In the genomic region with DNA sequence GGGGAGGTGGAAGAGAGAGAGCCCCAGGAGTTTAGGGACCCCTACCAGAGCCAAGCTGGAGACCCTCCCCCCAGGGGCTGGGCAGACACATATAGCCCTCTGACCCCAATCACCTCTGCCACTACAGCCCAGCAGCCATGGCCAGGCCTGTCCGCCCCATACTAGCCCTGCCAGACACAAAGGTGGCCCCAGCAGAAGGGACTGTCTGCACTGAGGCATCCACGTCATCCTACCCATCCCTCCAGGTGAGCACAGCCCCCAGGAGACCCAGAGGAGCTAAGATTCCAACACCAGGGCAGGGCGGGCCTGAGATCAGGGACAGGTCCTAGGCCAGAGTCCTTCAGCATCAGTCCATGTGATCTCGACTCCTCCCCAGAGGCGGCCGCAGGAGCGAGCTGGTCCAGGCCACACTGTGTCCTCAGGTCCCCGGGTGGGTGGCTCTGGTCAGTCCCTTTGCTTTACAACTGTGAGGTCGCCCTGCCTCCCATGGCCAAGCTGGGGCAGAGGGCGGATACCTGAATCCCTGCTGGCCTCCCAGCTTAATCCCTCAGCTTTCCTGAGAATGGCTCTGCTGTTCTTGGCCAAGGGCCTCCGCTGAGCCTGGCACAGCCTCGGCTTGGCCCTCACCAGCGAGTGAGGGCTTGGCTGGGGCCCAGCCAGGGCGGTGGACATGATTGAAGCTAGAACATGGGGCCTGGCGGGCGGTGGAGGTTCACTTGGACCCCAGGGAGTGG, we compare ENCODE assay signal across 14 cellular contexts. TPM values are rescaled to one million over a fixed set of nuclear protein-coding genes. Genes with fewer than 3 reads are reported as not detected.
A peak's percentile ranks its signal among the peaks of the same experiment; 100 is the strongest.
DNase-seq lines count a peak whose midpoint lies in the region; ATAC-seq, FAIRE-seq and TF ChIP-seq lines count a peak whose summit lies in the region.
"Had no signal": no experiment of that assay in that cellular context is flagged by ENCODE, and none has a peak within 500 bp of the region (broad histone marks: within the 10 kb centered on the region; RNA-seq: fewer than 3 reads in every experiment).

No MANE protein-coding gene starts in this region.

- H3K14ac ChIP-seq in IMR-90 (replicated peaks; ENCODE audit: low read depth, low read length) = no peak overlapping the region
- no peak overlapping the region for H3K14ac ChIP-seq in H9 (ENCODE audit: insufficient read depth, low read length)

- H4K8ac ChIP-seq in IMR-90 (ENCODE audit: low read depth in 2 of 2, low read length in 2 of 2) (no peak overlapping the region), H9 (replicated peaks; ENCODE audit: insufficient read length, low read depth, low read length) (no peak overlapping the region)

- no peak overlapping the region; a peak in 1 of 7 replicates for H3K27ac Mint-ChIP-seq in H9
- H3K27ac Mint-ChIP-seq: T-helper 1 cell treated with Interleukin-12 subunit alpha and Interleukin-12 subunit beta and Interleukin-4 antibody, amounts not matched to agents 30 μg/mL and 1 μg/mL, for 36 hours had no signal

- H3K9ac ChIP-seq in IMR-90 (ENCODE audit: low read depth, low read length) = no peak overlapping the region
- peak overlapping the region; percentile 42; the same call in 1 of the 2 replicates for H3K9ac ChIP-seq in GM12878 (ENCODE audit: control insufficient read depth, insufficient read depth, low read length)
- H3K9ac ChIP-seq in H9 (ENCODE audit: extremely low read depth, insufficient read length, low read length) = no peak overlapping the region

- in situ Hi-C loops in IMR-90 (cut with MboI; ENCODE audit: low sequenced_read_pairs) (no loop called here), GM12878 (cut with MboI) (no loop called here), gastrocnemius medialis (cut with MboI; ENCODE audit: low sequenced_read_pairs in 4 of 4) (no loop called here)

- H3K27ac ChIP-seq in IMR-90 (ENCODE audit: insufficient read depth, low read length) = no peak overlapping the region
- H3K27ac ChIP-seq in GM12878 (ENCODE audit: control insufficient read depth, insufficient read depth) = peak overlapping the region; percentile 55
- H3K27ac ChIP-seq in right cardiac atrium (ENCODE audit: low read length) = no peak overlapping the region
- H3K27ac ChIP-seq in gastrocnemius medialis = peak overlapping the region; percentile 8 to 79 (median 46)
- H3K27ac ChIP-seq in H9 (ENCODE audit: insufficient read length, low read depth, low read length) = no peak overlapping the region
- H3K27ac ChIP-seq: Peyer's patch had no signal

- CTCF ChIA-PET in IMR-90 (lab: Yijun Ruan, JAX) (interaction anchor here (0.8 kb wide), 1 partner anchor 13 kb away, joined by 3 read pairs; no protein-coding TSS in a partner anchor), GM12878 (lab: Yijun Ruan, JAX) (interaction anchor here (0.6 to 1.3 kb wide), 2 partner anchors 13 to 1034 kb away, joined by 3 to 8 read pairs; no protein-coding TSS in a partner anchor)

- no peak overlapping the region for H3K23ac ChIP-seq in IMR-90 (ENCODE audit: low read depth, low read length)
- no peak overlapping the region for H3K23ac ChIP-seq in H9 (ENCODE audit: insufficient read length, low read depth, low read length)

- ATAC-seq in IMR-90 (ENCODE audit: low read depth) (no peak), GM12878 (no peak), right cardiac atrium (peak; percentile 59 to 69), gastrocnemius medialis (peak; percentile 34 to 44), HG03135 (IDR thresholded peaks at IDR 0.05; ENCODE audit: unreplicated experiment) (no peak)

- H3K4me1 ChIP-seq in IMR-90 (ENCODE audit: control insufficient read depth, insufficient read depth, low read length) = peaks cover 9% of the 10 kb centered on the region; the same call in 1 of the 2 replicates
- H3K4me1 ChIP-seq in GM12878 (ENCODE audit: control insufficient read depth, insufficient read depth, low read length) = peaks cover 13% of the 10 kb centered on the region
- H3K4me1 ChIP-seq in right cardiac atrium (ENCODE audit: control insufficient read depth, insufficient read depth, low read length) = no peaks in the 10 kb centered on the region
- peaks cover 30% of the 10 kb centered on the region in 2 donors for H3K4me1 ChIP-seq in gastrocnemius medialis
- no peaks in the 10 kb centered on the region for H3K4me1 ChIP-seq in H9 (ENCODE audit: insufficient read depth, low read length)
- H3K4me1 ChIP-seq: Peyer's patch had no signal

- peaks cover 2% of the 10 kb centered on the region; the same call in 1 of the 2 replicates for H3K27me3 Mint-ChIP-seq in H9 (ENCODE audit: low read depth)

- H4K5ac ChIP-seq in IMR-90 (ENCODE audit: low read depth, low read length) (no peak overlapping the region), H9 (ENCODE audit: insufficient read length, low read depth, low read length) (no peak overlapping the region)

- H3K18ac ChIP-seq in IMR-90 (ENCODE audit: low read depth, low read length) = no peak overlapping the region
- H3K18ac ChIP-seq in H9 (ENCODE audit: insufficient read length, low read depth, low read length) = no peak overlapping the region

- peaks cover 6% of the 10 kb centered on the region; the same call in 1 of the 2 replicates for H3K9me1 ChIP-seq in IMR-90 (ENCODE audit: insufficient read depth, low read length)

- H4K20me1 ChIP-seq in IMR-90 (ENCODE audit: insufficient read depth, low read length) (no peaks in the 10 kb centered on the region), GM12878 (ENCODE audit: control insufficient read depth, insufficient read depth) (no peaks in the 10 kb centered on the region), H9 (ENCODE audit: control insufficient read depth, insufficient read depth, insufficient read length) (no peaks in the 10 kb centered on the region)

- intact Hi-C loops in IMR-90 (cut with micrococcal nuclease) (no loop called here), GM12878 (cut with micrococcal nuclease; ENCODE audit: unreplicated experiment) (no loop called here), right cardiac atrium (cut with DNase I) (no loop called here), gastrocnemius medialis (cut with DNase I; ENCODE audit: low total_unique reads) (loop anchor here (2.0 kb wide), 1 partner anchor 25 kb away; no protein-coding TSS in a partner anchor)

- no peaks in the 10 kb centered on the region for H3K23me2 ChIP-seq in H9 (ENCODE audit: insufficient read length, low read depth, low read length, poor library complexity, severe bottlenecking)

- H3K79me1 ChIP-seq in IMR-90 (ENCODE audit: low read depth in 1 of 2, low read length in 2 of 2) (no peaks in the 10 kb centered on the region), H9 (ENCODE audit: insufficient read depth, low read depth, low read length, poor library complexity, severe bottlenecking) (no peaks in the 10 kb centered on the region)

- peak overlapping the region; percentile 86 for H2AK9ac ChIP-seq in IMR-90 (replicated peaks; ENCODE audit: low read depth, low read length, poor library complexity)

- H3K4me1 Mint-ChIP-seq in H9 = peaks cover 5 to 15% of the 10 kb centered on the region in 2 experiments

- no peak overlapping the region for H2AFZ ChIP-seq in IMR-90 (replicated peaks; ENCODE audit: low read length, poor library complexity)
- H2AFZ ChIP-seq in GM12878 (ENCODE audit: control insufficient read depth, low read depth, low read length) = peak overlapping the region; percentile 87; the same call in 1 of the 2 replicates
- no peak overlapping the region for H2AFZ ChIP-seq in H9 (ENCODE audit: low read length)

- no peak for TF ChIP-seq EP300 in GM12878 (IDR thresholded peaks at IDR 0.05; ENCODE audit: borderline replicate concordance in 1 of 2, control insufficient read depth in 1 of 2, low read depth in 2 of 2, low read length in 2 of 2)

- peak overlapping the region; percentile 32; the same call in 1 of the 2 replicates for H4K91ac ChIP-seq in IMR-90 (ENCODE audit: insufficient read depth, low read depth, low read length)
- H4K91ac ChIP-seq in H9 (ENCODE audit: insufficient read length, low read depth, low read length) = no peak overlapping the region

- H3K9me3 Mint-ChIP-seq in H9 = no peaks in the 10 kb centered on the region; a peak in 1 of 5 replicates
- H3K9me3 Mint-ChIP-seq: T-helper 1 cell treated with Interleukin-12 subunit alpha and Interleukin-12 subunit beta and Interleukin-4 antibody, amounts not matched to agents 30 μg/mL and 1 μg/mL, for 36 hours had no signal

- SMC1A ChIA-PET in GM12878 (lab: Charles Lee; ENCODE audit: uncharacterized antibody, unreplicated experiment) = interaction anchor here (0.8 kb wide), 1 partner anchor 13 kb away, joined by 3 read pairs; no protein-coding TSS in a partner anchor

- no peak overlapping the region for H2BK12ac ChIP-seq in H9 (ENCODE audit: insufficient read length, low read depth, low read length)

- no peaks in the 10 kb centered on the region for H3K36me3 ChIP-seq in IMR-90 (ENCODE audit: control insufficient read depth, insufficient read depth, low read length)
- H3K36me3 ChIP-seq in GM12878 (ENCODE audit: control insufficient read depth in 2 of 2, insufficient read depth in 2 of 2, low read length in 1 of 2) = no peaks in the 10 kb centered on the region
- no peaks in the 10 kb centered on the region for H3K36me3 ChIP-seq in gastrocnemius medialis
- H3K36me3 ChIP-seq: Peyer's patch had no signal

- no peak overlapping the region for H3K4me2 ChIP-seq in IMR-90 (ENCODE audit: low read depth, low read length)
- H3K4me2 ChIP-seq in GM12878 (ENCODE audit: control insufficient read depth, insufficient read depth) = no peak overlapping the region
- no peak overlapping the region for H3K4me2 ChIP-seq in H9 (ENCODE audit: insufficient read depth, insufficient read length, low read length)

- H3K9me3 ChIP-seq in IMR-90 (ENCODE audit: control insufficient read depth, insufficient read depth, low read length) (no peaks in the 10 kb centered on the region), GM12878 (replicated peaks; ENCODE audit: control insufficient read depth, insufficient read depth, low read length) (no peaks in the 10 kb centered on the region), right cardiac atrium (ENCODE audit: control insufficient read depth, low read length) (no peaks in the 10 kb centered on the region), gastrocnemius medialis (no peaks in the 10 kb centered on the region), H9 (ENCODE audit: control insufficient read depth, low read depth, low read length) (no peaks in the 10 kb centered on the region)
- H3K9me3 ChIP-seq: Peyer's patch had no signal

- DNase-seq in IMR-90 = no peak
- DNase-seq in GM12878 (ENCODE audit: low read depth, low spot score) = no peak
- peak; percentile 56 to 82 (median 80) for DNase-seq in right cardiac atrium
- peak in 1 of 2 donors; percentile 46 for DNase-seq in gastrocnemius medialis
- DNase-seq in H9 = no peak
- DNase-seq in DMS153 (lab: John Stamatoyannopoulos, UW) = no peak
- no peak for DNase-seq in NCI-H1092 treated with DMSO at 0.1 percent for 48 hours (lab: John Stamatoyannopoulos, UW)
- DNase-seq: activated CD4-positive, alpha-beta T cell treated with anti-CD3 and anti-CD28 coated beads for 4 hours; mesendoderm; NCI-H146; Peyer's patch had no signal

- H3K56ac ChIP-seq in IMR-90 (ENCODE audit: extremely low read depth, insufficient read depth, low read length) (no peak overlapping the region), H9 (ENCODE audit: insufficient read length, low read depth, low read length) (no peak overlapping the region)

- H3K27me3 ChIP-seq in IMR-90 (ENCODE audit: control insufficient read depth, insufficient read depth, low read length) (no peaks in the 10 kb centered on the region), GM12878 (replicated peaks in 1 of 2; ENCODE audit: control insufficient read depth in 2 of 2, insufficient read depth in 2 of 2, low read length in 1 of 2) (no peaks in the 10 kb centered on the region), right cardiac atrium (ENCODE audit: control insufficient read depth, insufficient read depth) (no peaks in the 10 kb centered on the region), gastrocnemius medialis (no peaks in the 10 kb centered on the region), H9 (ENCODE audit: insufficient read depth, low read length) (no peaks in the 10 kb centered on the region)
- H3K27me3 ChIP-seq: Peyer's patch had no signal

- H2BK20ac ChIP-seq in IMR-90 (ENCODE audit: low read depth, low read length) (no peak overlapping the region), H9 (ENCODE audit: low read depth, low read length, poor library complexity, severe bottlenecking) (no peak overlapping the region)

- TF ChIP-seq RAD21 in IMR-90 (IDR thresholded peaks at IDR 0.05; ENCODE audit: low read length) (no peak), GM12878 (IDR thresholded peaks at IDR 0.05; ENCODE audit: insufficient read depth, low read depth, low read length) (no peak)

- POLR2A ChIA-PET in IMR-90 (lab: Charles Lee; ENCODE audit: unreplicated experiment) (no interaction called here), GM12878 (lab: Charles Lee) (no interaction called here)

- H3K4me3 ChIP-seq in IMR-90 (ENCODE audit: insufficient read depth, low read depth, low read length) = no peak overlapping the region
- H3K4me3 ChIP-seq in GM12878 = no peak overlapping the region
- no peak overlapping the region for H3K4me3 ChIP-seq in right cardiac atrium (ENCODE audit: low read length)
- no peak overlapping the region for H3K4me3 ChIP-seq in gastrocnemius medialis
- H3K4me3 ChIP-seq: Peyer's patch had no signal

- no peak overlapping the region for H3T11ph ChIP-seq in H9 (ENCODE audit: low read length)

- BruUV-seq in IMR-90 (replicated peaks; lab: Mats Ljungman, UMichigan) (no TSS peak), GM12878 (replicated peaks; lab: Mats Ljungman, UMichigan) (no TSS peak)

- no peak overlapping the region for H3K4me3 Mint-ChIP-seq in H9
- H3K4me3 Mint-ChIP-seq: T-helper 1 cell treated with Interleukin-12 subunit alpha and Interleukin-12 subunit beta and Interleukin-4 antibody, amounts not matched to agents 30 μg/mL and 1 μg/mL, for 36 hours had no signal

- WGBS in IMR-90 (ENCODE audit: extremely low coverage in 2 of 2, insufficient read length in 1 of 2), 2 experiments = 86% methylated on average over 13 of the region's 16 CpGs; no CpG with 5 or more reads in 1 of the 2 experiments
- 91% methylated on average over 16 of the region's 16 CpGs for WGBS in GM12878 (ENCODE audit: insufficient coverage, insufficient replicate concordance, low lambda C conversion rate, missing lambda C conversion rate)
- 75% methylated on average over 16 of the region's 16 CpGs for WGBS in right cardiac atrium
- no CpG with 5 or more reads among the region's 16 CpGs for WGBS in H9 (ENCODE audit: extremely low coverage, insufficient read length, low lambda C conversion rate)

- TF ChIP-seq POLR2A in IMR-90 (IDR thresholded peaks at IDR 0.05; ENCODE audit: low read depth, low read length) = no peak
- TF ChIP-seq POLR2A in GM12878 (IDR thresholded peaks at IDR 0.05; ENCODE audit: low read depth, low read length) = no peak
- TF ChIP-seq POLR2A in gastrocnemius medialis (IDR thresholded peaks at IDR 0.05) = no peak

- H2BK120ac ChIP-seq in IMR-90 (ENCODE audit: low read depth, low read length) (0 out of 2 replicates have a peak overlapping the region, but pooled peaks have one; percentile 4), H9 (ENCODE audit: low read depth, low read length, poor library complexity, severe bottlenecking) (no peak overlapping the region)

- RAD21 ChIA-PET in GM12878 (lab: Charles Lee; ENCODE audit: unreplicated experiment) = no interaction called here

- no peak overlapping the region for H2BK15ac ChIP-seq in IMR-90 (ENCODE audit: low read depth, low read length)
- H2BK15ac ChIP-seq in H9 (ENCODE audit: low read depth, low read length) = no peak overlapping the region

- dilution Hi-C loops in IMR-90 (cut with HindIII; ENCODE audit: low sequenced_read_pairs, unreplicated experiment) = no loop called here

- no peak overlapping the region for H2BK5ac ChIP-seq in IMR-90 (ENCODE audit: low read depth, low read length, poor library complexity, severe bottlenecking)
- H2BK5ac ChIP-seq in H9 (ENCODE audit: insufficient read length, low read length) = no peak overlapping the region

- no peak for FAIRE-seq in GM12878 (lab: Jason Lieb, UNC)
- FAIRE-seq: GM19239 had no signal

- H2AK5ac ChIP-seq in IMR-90 (ENCODE audit: low read depth, low read length) (0 out of 2 replicates have a peak overlapping the region, but pooled peaks have one; percentile 3), H9 (ENCODE audit: insufficient read length, low read length) (no peak overlapping the region)

- no peaks in the 10 kb centered on the region; a peak in 1 of 7 replicates for H3K36me3 Mint-ChIP-seq in H9 (ENCODE audit: insufficient read depth in 1 of 3, low read depth in 3 of 3)

- no peak for TF ChIP-seq CTCF in IMR-90 (conservative IDR thresholded peaks at IDR 0.05; ENCODE audit: low read depth, low read length)
- TF ChIP-seq CTCF in GM12878 (IDR thresholded peaks at IDR 0.05 in 2 of 3, conservative IDR thresholded peaks at IDR 0.05 in 1 of 3; ENCODE audit: control insufficient read depth in 2 of 3, extremely low read depth in 1 of 3, insufficient read depth in 1 of 3, low read depth in 3 of 3, low read length in 3 of 3) = no peak
- no peak for TF ChIP-seq CTCF in gastrocnemius medialis (IDR thresholded peaks at IDR 0.05 in 4 of 5, conservative IDR thresholded peaks at IDR 0.05 in 1 of 5)
- TF ChIP-seq CTCF in H9 (conservative IDR thresholded peaks at IDR 0.05) = no peak

- no peaks in the 10 kb centered on the region for H3K79me2 ChIP-seq in GM12878 (ENCODE audit: control insufficient read depth, insufficient read depth, low read length)
- H3K79me2 ChIP-seq in H9 (ENCODE audit: insufficient read depth, low read length) = no peaks in the 10 kb centered on the region

- H3K4ac ChIP-seq in IMR-90 (ENCODE audit: low read depth, low read length) = peak overlapping the region; percentile 4; the same call in 1 of the 2 replicates
- H3K4ac ChIP-seq in H9 (ENCODE audit: low read depth, low read length) = no peak overlapping the region

RNA-seq across cellular contexts. Expression of gene ELN, which starts 14.3 kb away (rescaled TPM):
- 1.9 and 2.2 TPM in 2 replicates for total RNA-seq in IMR-90 (2012; rRNA removed)
- 14.3 and 15.3 TPM in 2 replicates for polyA plus RNA-seq in IMR-90 (2012; rRNA removed)
- polyA plus RNA-seq in IMR-90 (2012; cell fraction: cytosol; rRNA removed) = 9.6 and 12.3 TPM in 2 replicates
- polyA plus RNA-seq in IMR-90 (2012; cell fraction: nucleus; rRNA removed; ENCODE audit: low replicate concordance) = 5.9 and 15.2 TPM in 2 replicates
- not detected in 2 replicates for total RNA-seq in GM12878 (2013; cell fraction: nucleolus; rRNA removed)
- total RNA-seq in GM12878 (2014; rRNA removed) = not detected in 2 replicates
- total RNA-seq in GM12878 (2014; rRNA removed; fragmentation: Illumina TruSeq; extraction: Trizol) = not detected in 2 replicates
- 0.08 and 0.19 TPM in 2 replicates for total RNA-seq in GM12878 (2021)
- polyA plus RNA-seq in GM12878 (2011; ENCODE audit: low read depth) = not detected
- not detected in 2 replicates for polyA plus RNA-seq in GM12878 (2011; rRNA removed)
- not detected in 2 replicates for polyA plus RNA-seq in GM12878 (2011; cell fraction: cytosol; rRNA removed)
- not detected in 2 replicates for polyA plus RNA-seq in GM12878 (2011; cell fraction: nucleus; rRNA removed)
- not detected in 2 replicates for polyA plus RNA-seq in GM12878 (2012)
- polyA plus RNA-seq in GM12878 (2014; fragmentation: Illumina TruSeq; extraction: Trizol) = not detected in 2 replicates
- polyA plus RNA-seq in GM12878 (2014; fragmentation: Nextera tagmentation; extraction: Ambion mirVana) = not detected
- polyA plus RNA-seq in GM12878 (2014; rRNA removed) = not detected in 2 replicates
- under 1 TPM; 0.23 to 0.27 TPM for polyA plus RNA-seq in GM12878 (2016; fragmentation: Nextera tagmentation; extraction: Ambion mirVana)
- polyA minus RNA-seq in GM12878 (2011; rRNA and poly(A)+ RNA removed) = not detected in 2 replicates
- polyA minus RNA-seq in GM12878 (2011; cell fraction: cytosol; rRNA and poly(A)+ RNA removed) = not detected in 2 replicates
- polyA minus RNA-seq in GM12878 (2011; cell fraction: nucleus; rRNA and poly(A)+ RNA removed) = not detected in 2 replicates
- 100 to 1,000 TPM in 3 of 4 donors, 10 to 100 TPM in 1; 100.0 to 323 (median 120) TPM for total RNA-seq in right cardiac atrium
- polyA plus RNA-seq in right cardiac atrium = 73.4 TPM
- 10 to 100 TPM in 1 of 4 donors, 1 to 10 TPM in 3; 5.3 to 14.8 (median 6.9) TPM for total RNA-seq in gastrocnemius medialis
- 0.37 and 0.55 TPM in 2 replicates for total RNA-seq in H9 (2021)

Comparison
In these comparisons a context has a peak if more than half of its experiments do, and no peak if none do; other contexts are left out.
1. ATAC-seq: peak in right cardiac atrium (2 of 2) and gastrocnemius medialis (2 of 2); none in IMR-90 (single experiment), GM12878 (single experiment) and HG03135 (single experiment).
2. DNase-seq: peak in right cardiac atrium (3 of 3); none in IMR-90 (single experiment), GM12878 (single experiment), H9 (single experiment), DMS153 (single experiment) and NCI-H1092 treated with DMSO at 0.1 percent for 48 hours (single experiment).
3. H3K27ac ChIP-seq: peak in GM12878 (single experiment) and gastrocnemius medialis (4 of 4); none in IMR-90 (single experiment), right cardiac atrium (single experiment) and H9 (single experiment).
4. RNA of gene ELN, which starts 14.3 kb away (total RNA-seq): 100.0 to 323 TPM in right cardiac atrium; 5.3 to 14.8 TPM in gastrocnemius medialis, 1.9 to 2.2 TPM in IMR-90, 0.37 to 0.55 TPM in H9 and 0.08 to 0.19 TPM in GM12878; every median in the first group is over 4 times any median in the second.